18 cellular contexts compared by ENCODE assay signal in genomic region chr12:107178776-107179175, GRCh38.
A peak's percentile ranks its signal among the peaks of the same experiment; 100 is the strongest.
DNase-seq lines count a peak whose midpoint lies in the region; ATAC-seq and TF ChIP-seq lines count a peak whose summit lies in the region.
"Had no signal": no experiment of that assay in that cellular context is flagged by ENCODE, and none has a peak within 500 bp of the region (broad histone marks: within the 10 kb centered on the region; RNA-seq: fewer than 3 reads in every experiment).

No MANE protein-coding gene starts in this region.

- H3K4me3 ChIP-seq in naive thymus-derived CD4-positive, alpha-beta T cell (ENCODE audit: low read length) = no peak overlapping the region
- H3K4me3 ChIP-seq: BLaER1 had no signal

- peaks cover 0 to 6% of the 10 kb centered on the region in 2 donors for H3K4me1 ChIP-seq in naive thymus-derived CD4-positive, alpha-beta T cell (ENCODE audit: control insufficient read depth in 2 of 2, insufficient read depth in 2 of 2, low read length in 2 of 2)

- peak overlapping the region; percentile 23 for H3K4me3 Mint-ChIP-seq in activated naive CD8-positive, alpha-beta T cell
- H3K4me3 Mint-ChIP-seq in activated naive CD8-positive, alpha-beta T cell treated with anti-CD3 and anti-CD28 coated beads for 36 hours = no peak overlapping the region
- H3K4me3 Mint-ChIP-seq in activated CD8-positive, alpha-beta T cell treated with anti-CD3 and anti-CD28 coated beads, Interleukin-2, amount 10 ng/mL, durations not matched to agents 7 days and 5 days = no peak overlapping the region
- H3K4me3 Mint-ChIP-seq in naive thymus-derived CD4-positive, alpha-beta T cell = peak overlapping the region in 4 of 10 donors; percentile 18 to 46 (median 31)
- H3K4me3 Mint-ChIP-seq in activated T-helper 17 cell treated with anti-CD3 and anti-CD28 coated beads, Interleukin-2, amount 50 U/mL, for 72 hours = no peak overlapping the region
- no peak overlapping the region for H3K4me3 Mint-ChIP-seq in chondrocyte (ENCODE audit: unreplicated experiment)
- no peak overlapping the region for H3K4me3 Mint-ChIP-seq in activated CD4-positive, alpha-beta memory T cell treated with anti-CD3 and anti-CD28 coated beads, Interleukin-2, amount 10 ng/mL, durations not matched to agents 7 days and 5 days
- H3K4me3 Mint-ChIP-seq: H9 had no signal

- H3K27me3 Mint-ChIP-seq in activated naive CD8-positive, alpha-beta T cell = no peaks in the 10 kb centered on the region
- no peaks in the 10 kb centered on the region for H3K27me3 Mint-ChIP-seq in activated naive CD8-positive, alpha-beta T cell treated with anti-CD3 and anti-CD28 coated beads for 36 hours
- H3K27me3 Mint-ChIP-seq in activated CD8-positive, alpha-beta T cell treated with anti-CD3 and anti-CD28 coated beads, Interleukin-2, amount 10 ng/mL, durations not matched to agents 7 days and 5 days (ENCODE audit: low read depth) = peaks cover 9% of the 10 kb centered on the region
- H3K27me3 Mint-ChIP-seq in naive thymus-derived CD4-positive, alpha-beta T cell = peaks cover 0 to 10% (median 2%) of the 10 kb centered on the region in 5 donors
- peaks cover 26% of the 10 kb centered on the region for H3K27me3 Mint-ChIP-seq in activated T-helper 17 cell treated with anti-CD3 and anti-CD28 coated beads, Interleukin-2, amount 50 U/mL, for 72 hours
- peaks cover 15% of the 10 kb centered on the region for H3K27me3 Mint-ChIP-seq in chondrocyte (ENCODE audit: low read depth)
- peaks cover 8% of the 10 kb centered on the region for H3K27me3 Mint-ChIP-seq in activated CD4-positive, alpha-beta memory T cell treated with anti-CD3 and anti-CD28 coated beads, Interleukin-2, amount 10 ng/mL, durations not matched to agents 7 days and 5 days

- H3K9me3 ChIP-seq in naive thymus-derived CD4-positive, alpha-beta T cell (ENCODE audit: control insufficient read depth in 2 of 3, low read length in 3 of 3) = no peaks in the 10 kb centered on the region
- H3K9me3 ChIP-seq: BLaER1 had no signal

- H3K9me3 Mint-ChIP-seq in activated naive CD8-positive, alpha-beta T cell (ENCODE audit: low read depth) = no peaks in the 10 kb centered on the region
- no peaks in the 10 kb centered on the region for H3K9me3 Mint-ChIP-seq in activated naive CD8-positive, alpha-beta T cell treated with anti-CD3 and anti-CD28 coated beads for 36 hours
- no peaks in the 10 kb centered on the region for H3K9me3 Mint-ChIP-seq in activated CD8-positive, alpha-beta T cell treated with anti-CD3 and anti-CD28 coated beads, Interleukin-2, amount 10 ng/mL, durations not matched to agents 7 days and 5 days (ENCODE audit: insufficient read depth)
- peaks cover 0 to 4% (median 0%) of the 10 kb centered on the region in 11 donors for H3K9me3 Mint-ChIP-seq in naive thymus-derived CD4-positive, alpha-beta T cell
- H3K9me3 Mint-ChIP-seq in activated T-helper 17 cell treated with anti-CD3 and anti-CD28 coated beads, Interleukin-2, amount 50 U/mL, for 72 hours = no peaks in the 10 kb centered on the region
- H3K9me3 Mint-ChIP-seq in chondrocyte (ENCODE audit: low read depth) = no peaks in the 10 kb centered on the region
- H3K9me3 Mint-ChIP-seq in activated CD4-positive, alpha-beta memory T cell treated with anti-CD3 and anti-CD28 coated beads, Interleukin-2, amount 10 ng/mL, durations not matched to agents 7 days and 5 days = no peaks in the 10 kb centered on the region
- H3K9me3 Mint-ChIP-seq: H9 had no signal

- peaks cover 21% of the 10 kb centered on the region for H3K4me1 Mint-ChIP-seq in activated naive CD8-positive, alpha-beta T cell (ENCODE audit: low read depth)
- H3K4me1 Mint-ChIP-seq in activated naive CD8-positive, alpha-beta T cell treated with anti-CD3 and anti-CD28 coated beads for 36 hours = peaks cover 13% of the 10 kb centered on the region
- peaks cover 24% of the 10 kb centered on the region for H3K4me1 Mint-ChIP-seq in activated CD8-positive, alpha-beta T cell treated with anti-CD3 and anti-CD28 coated beads, Interleukin-2, amount 10 ng/mL, durations not matched to agents 7 days and 5 days (ENCODE audit: low read depth)
- peaks cover 0 to 20% (median 14%) of the 10 kb centered on the region in 7 donors for H3K4me1 Mint-ChIP-seq in naive thymus-derived CD4-positive, alpha-beta T cell
- peaks cover 4% of the 10 kb centered on the region for H3K4me1 Mint-ChIP-seq in activated T-helper 17 cell treated with anti-CD3 and anti-CD28 coated beads, Interleukin-2, amount 50 U/mL, for 72 hours
- no peaks in the 10 kb centered on the region for H3K4me1 Mint-ChIP-seq in chondrocyte (ENCODE audit: low read depth)
- H3K4me1 Mint-ChIP-seq in activated CD4-positive, alpha-beta memory T cell treated with anti-CD3 and anti-CD28 coated beads, Interleukin-2, amount 10 ng/mL, durations not matched to agents 7 days and 5 days = peaks cover 4% of the 10 kb centered on the region

- no peak for DNase-seq in activated naive CD8-positive, alpha-beta T cell treated with anti-CD3 and anti-CD28 coated beads for 36 hours
- peak; percentile 63 for DNase-seq in activated CD8-positive, alpha-beta T cell treated with anti-CD3 and anti-CD28 coated beads, Interleukin-2, amount 10 ng/mL, durations not matched to agents 7 days and 5 days
- peak in 7 of 9 donors; percentile 16 to 61 (median 52) for DNase-seq in naive thymus-derived CD4-positive, alpha-beta T cell
- DNase-seq in chondrocyte (ENCODE audit: low spot score) = no peak
- no peak for DNase-seq in activated CD4-positive, alpha-beta memory T cell treated with anti-CD3 and anti-CD28 coated beads, Interleukin-2, amount 10 ng/mL, durations not matched to agents 7 days and 5 days
- DNase-seq: DMS79 treated with DMSO at 0.1 percent for 48 hours; H9; KG1; NCI-H187; NCI-H2107; NCI-H510A; NCI-H748 treated with DMSO at 0.1 percent for 48 hours; NK-92 treated with Interleukin-12 subunit alpha and Interleukin-12 subunit beta, amount 100 ng/mL, for 24 hours had no signal

- H3K36me3 Mint-ChIP-seq in activated naive CD8-positive, alpha-beta T cell = no peaks in the 10 kb centered on the region
- H3K36me3 Mint-ChIP-seq in activated naive CD8-positive, alpha-beta T cell treated with anti-CD3 and anti-CD28 coated beads for 36 hours = no peaks in the 10 kb centered on the region
- H3K36me3 Mint-ChIP-seq in activated CD8-positive, alpha-beta T cell treated with anti-CD3 and anti-CD28 coated beads, Interleukin-2, amount 10 ng/mL, durations not matched to agents 7 days and 5 days (ENCODE audit: low read depth) = no peaks in the 10 kb centered on the region
- H3K36me3 Mint-ChIP-seq in naive thymus-derived CD4-positive, alpha-beta T cell = no peaks in the 10 kb centered on the region
- H3K36me3 Mint-ChIP-seq in activated T-helper 17 cell treated with anti-CD3 and anti-CD28 coated beads, Interleukin-2, amount 50 U/mL, for 72 hours (ENCODE audit: low read depth) = no peaks in the 10 kb centered on the region
- H3K36me3 Mint-ChIP-seq in chondrocyte (ENCODE audit: low read depth) = no peaks in the 10 kb centered on the region
- H3K36me3 Mint-ChIP-seq in activated CD4-positive, alpha-beta memory T cell treated with anti-CD3 and anti-CD28 coated beads, Interleukin-2, amount 10 ng/mL, durations not matched to agents 7 days and 5 days (ENCODE audit: low read depth) = no peaks in the 10 kb centered on the region

- intact Hi-C loops in naive thymus-derived CD4-positive, alpha-beta T cell (cut with micrococcal nuclease) = no loop called here

- POLR2A ChIA-PET in activated CD8-positive, alpha-beta T cell treated with anti-CD3 and anti-CD28 coated beads, Interleukin-2, amount 10 ng/mL, durations not matched to agents 7 days and 5 days (lab: Charles Lee) = interaction anchor here (1.1 kb wide), 1 partner anchor 223 kb away, joined by 3 read pairs; no protein-coding TSS in a partner anchor
- POLR2A ChIA-PET in naive thymus-derived CD4-positive, alpha-beta T cell (lab: Charles Lee) = no interaction called here
- POLR2A ChIA-PET in activated CD4-positive, alpha-beta memory T cell treated with anti-CD3 and anti-CD28 coated beads, Interleukin-2, amount 10 ng/mL, durations not matched to agents 7 days and 5 days (lab: Charles Lee) = no interaction called here

- CTCF ChIA-PET in activated CD8-positive, alpha-beta T cell treated with anti-CD3 and anti-CD28 coated beads, Interleukin-2, amount 10 ng/mL, durations not matched to agents 7 days and 5 days (lab: Charles Lee) = interaction anchor here (1.1 kb wide), 1 partner anchor 47 kb away, joined by 3 read pairs; no protein-coding TSS in a partner anchor
- CTCF ChIA-PET in naive thymus-derived CD4-positive, alpha-beta T cell (lab: Charles Lee) = interaction anchor here (0.6 kb wide), 1 partner anchor 637 kb away, joined by 3 read pairs; no protein-coding TSS in a partner anchor
- CTCF ChIA-PET in activated CD4-positive, alpha-beta memory T cell treated with anti-CD3 and anti-CD28 coated beads, Interleukin-2, amount 10 ng/mL, durations not matched to agents 7 days and 5 days (lab: Charles Lee) = interaction anchor here (0.6 to 1.1 kb wide), 2 partner anchors 19 to 44 kb away, joined by 3 read pairs; no protein-coding TSS in a partner anchor

- H3K27me3 ChIP-seq in naive thymus-derived CD4-positive, alpha-beta T cell (ENCODE audit: control insufficient read depth in 2 of 2, insufficient read depth in 2 of 2, low read length in 2 of 2) = no peaks in the 10 kb centered on the region
- H3K27me3 ChIP-seq: BLaER1 had no signal

- no peak overlapping the region for H3K27ac ChIP-seq in naive thymus-derived CD4-positive, alpha-beta T cell (ENCODE audit: low read depth, low read length)
- H3K27ac ChIP-seq: BLaER1 had no signal

- H3K27ac Mint-ChIP-seq in activated naive CD8-positive, alpha-beta T cell = peak overlapping the region; percentile 58
- H3K27ac Mint-ChIP-seq in activated naive CD8-positive, alpha-beta T cell treated with anti-CD3 and anti-CD28 coated beads for 36 hours = no peak overlapping the region
- peak overlapping the region; percentile 66 for H3K27ac Mint-ChIP-seq in activated CD8-positive, alpha-beta T cell treated with anti-CD3 and anti-CD28 coated beads, Interleukin-2, amount 10 ng/mL, durations not matched to agents 7 days and 5 days
- peak overlapping the region in 5 of 9 donors; percentile 11 to 72 (median 54) for H3K27ac Mint-ChIP-seq in naive thymus-derived CD4-positive, alpha-beta T cell
- no peak overlapping the region for H3K27ac Mint-ChIP-seq in activated T-helper 17 cell treated with anti-CD3 and anti-CD28 coated beads, Interleukin-2, amount 50 U/mL, for 72 hours
- H3K27ac Mint-ChIP-seq in chondrocyte (ENCODE audit: unreplicated experiment) = no peak overlapping the region
- no peak overlapping the region for H3K27ac Mint-ChIP-seq in activated CD4-positive, alpha-beta memory T cell treated with anti-CD3 and anti-CD28 coated beads, Interleukin-2, amount 10 ng/mL, durations not matched to agents 7 days and 5 days
- H3K27ac Mint-ChIP-seq: H9 had no signal

- no peak for TF ChIP-seq CTCF in chondrocyte (IDR thresholded peaks at IDR 0.05)

- no peaks in the 10 kb centered on the region for H3K36me3 ChIP-seq in naive thymus-derived CD4-positive, alpha-beta T cell (ENCODE audit: control insufficient read depth in 2 of 3, insufficient read depth in 3 of 3, low read length in 3 of 3)
- H3K36me3 ChIP-seq: BLaER1 had no signal

- peak; percentile 86 for ATAC-seq in activated CD8-positive, alpha-beta T cell treated with anti-CD3 and anti-CD28 coated beads, Interleukin-2, amount 10 ng/mL, durations not matched to agents 7 days and 5 days
- ATAC-seq in naive thymus-derived CD4-positive, alpha-beta T cell = peak; percentile 68
- ATAC-seq in activated T-helper 17 cell treated with anti-CD3 and anti-CD28 coated beads, Interleukin-2, amount 50 U/mL, for 72 hours (replicated peaks) = no peak
- ATAC-seq: HepG2, Right ventricle myocardium inferior had no signal

Comparison
In these comparisons a context has a peak if more than half of its experiments do, and no peak if none do; other contexts are left out.
1. H3K27ac Mint-ChIP-seq: peak in activated naive CD8-positive, alpha-beta T cell (single experiment), activated CD8-positive, alpha-beta T cell treated with anti-CD3 and anti-CD28 coated beads, Interleukin-2, amount 10 ng/mL, durations not matched to agents 7 days and 5 days (single experiment) and naive thymus-derived CD4-positive, alpha-beta T cell (5 of 9); none in activated naive CD8-positive, alpha-beta T cell treated with anti-CD3 and anti-CD28 coated beads for 36 hours (single experiment), activated T-helper 17 cell treated with anti-CD3 and anti-CD28 coated beads, Interleukin-2, amount 50 U/mL, for 72 hours (single experiment), chondrocyte (single experiment) and activated CD4-positive, alpha-beta memory T cell treated with anti-CD3 and anti-CD28 coated beads, Interleukin-2, amount 10 ng/mL, durations not matched to agents 7 days and 5 days (single experiment).
2. DNase-seq: peak in activated CD8-positive, alpha-beta T cell treated with anti-CD3 and anti-CD28 coated beads, Interleukin-2, amount 10 ng/mL, durations not matched to agents 7 days and 5 days (single experiment) and naive thymus-derived CD4-positive, alpha-beta T cell (7 of 9); none in activated naive CD8-positive, alpha-beta T cell treated with anti-CD3 and anti-CD28 coated beads for 36 hours (single experiment), chondrocyte (single experiment) and activated CD4-positive, alpha-beta memory T cell treated with anti-CD3 and anti-CD28 coated beads, Interleukin-2, amount 10 ng/mL, durations not matched to agents 7 days and 5 days (single experiment).